20 cellular contexts compared by ENCODE assay signal in genomic region chr4:14222630-14223029, GRCh38.
"Had no signal": no experiment of that assay in that cellular context is flagged by ENCODE, and none has a peak within 500 bp of the region (broad histone marks: within the 10 kb centered on the region; RNA-seq: fewer than 3 reads in every experiment).

No MANE protein-coding gene starts in this region.

- ATAC-seq: esophagus mucosa; gastroesophageal sphincter; left colon; stimulated activated naive CD8-positive, alpha-beta T cell treated with anti-CD3 and anti-CD28 coated beads, Interleukin-15, Interleukin-2, amounts not matched to agents 100 U/mL and 50 U/mL, for 24 hours had no signal

- DNase-seq: effector memory CD4-positive, alpha-beta T cell; foreskin fibroblast; glutamatergic neuron; kidney; left colon; naive B cell; occipital lobe; sigmoid colon; stimulated activated CD4-positive, alpha-beta T cell treated with anti-CD3 and anti-CD28 coated beads, Interleukin-2, amount 100 ng/mL, for 48 hours; stimulated activated naive CD8-positive, alpha-beta T cell treated with anti-CD3 and anti-CD28 coated beads, Interleukin-15, Interleukin-2, amounts not matched to agents 100 U/mL and 50 U/mL, for 24 hours; thyroid gland; upper lobe of left lung; uterus had no signal

- H3K9ac ChIP-seq: parathyroid adenoma had no signal

- H3K4me1 ChIP-seq: gastroesophageal sphincter, parathyroid adenoma, prostate gland, sigmoid colon, suprapubic skin, thyroid gland, uterus had no signal

- H2AFZ ChIP-seq: hepatocyte, parathyroid adenoma had no signal

- H3K27ac ChIP-seq: gastroesophageal sphincter, hepatocyte, parathyroid adenoma, prostate gland, sigmoid colon, suprapubic skin, thyroid gland, upper lobe of left lung, uterus had no signal

- H3K4me3 ChIP-seq: gastroesophageal sphincter, hepatocyte, prostate gland, sigmoid colon, smooth muscle cell, suprapubic skin, thyroid gland, upper lobe of left lung, uterus had no signal

- H3K27me3 ChIP-seq: gastroesophageal sphincter, hepatocyte, sigmoid colon, suprapubic skin, thyroid gland, upper lobe of left lung, uterus had no signal

- H3K4me2 ChIP-seq: hepatocyte, smooth muscle cell had no signal

- H3K36me3 ChIP-seq: gastroesophageal sphincter, prostate gland, sigmoid colon, suprapubic skin, thyroid gland, upper lobe of left lung, uterus had no signal

- H3K9me3 ChIP-seq: gastroesophageal sphincter, prostate gland, sigmoid colon, suprapubic skin, thyroid gland, upper lobe of left lung, uterus had no signal

- H3K79me2 ChIP-seq: hepatocyte, parathyroid adenoma had no signal
